In the genomic region with DNA sequence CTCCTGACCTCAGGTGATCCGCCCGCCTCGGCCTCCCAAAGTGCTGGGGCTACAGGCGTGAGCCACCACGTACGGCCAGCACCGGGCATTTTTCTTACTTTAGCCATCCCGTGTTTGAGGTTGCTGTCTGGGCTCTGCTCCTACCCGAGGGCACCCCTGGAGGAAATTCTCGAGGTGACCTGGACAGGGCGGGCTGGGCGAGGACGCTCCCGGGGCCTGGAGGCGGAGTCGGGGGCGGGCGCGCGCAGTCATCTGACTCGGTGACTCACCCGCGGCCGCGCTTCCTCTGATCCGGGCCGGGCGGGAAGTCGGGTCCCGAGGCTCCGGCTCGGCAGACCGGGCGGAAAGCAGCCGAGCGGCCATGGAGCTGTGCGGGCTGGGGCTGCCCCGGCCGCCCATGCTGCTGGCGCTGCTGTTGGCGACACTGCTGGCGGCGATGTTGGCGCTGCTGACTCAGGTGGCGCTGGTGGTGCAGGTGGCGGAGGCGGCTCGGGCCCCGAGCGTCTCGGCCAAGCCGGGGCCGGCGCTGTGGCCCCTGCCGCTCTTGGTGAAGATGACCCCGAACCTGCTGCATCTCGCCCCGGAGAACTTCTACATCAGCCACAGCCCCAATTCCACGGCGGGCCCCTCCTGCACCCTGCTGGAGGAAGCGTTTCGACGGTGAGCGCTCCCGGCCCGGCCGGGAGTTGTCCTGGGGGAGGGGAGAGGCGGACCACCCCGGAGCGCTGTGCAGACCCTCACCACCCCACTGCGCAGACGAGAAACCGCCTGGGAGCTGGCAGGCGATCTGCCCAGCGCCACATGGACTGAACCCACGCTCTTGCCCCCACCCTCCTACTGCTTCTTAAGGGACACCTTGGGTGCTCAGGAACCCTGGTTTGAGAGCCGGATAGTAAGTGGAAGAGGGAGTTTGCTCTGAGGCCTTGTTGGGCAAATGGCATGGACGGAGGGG, we compare ENCODE assay signal across 8 cellular contexts. TPM values are rescaled to one million over a fixed set of nuclear protein-coding genes. Genes with fewer than 3 reads are reported as not detected.
DNase-seq lines count a peak whose midpoint lies in the region; ATAC-seq, FAIRE-seq and TF ChIP-seq lines count a peak whose summit lies in the region.

TSS of gene HEXB (plus strand) at position 334 of the 952 bp plus-strand sequence. CDS start at position 362, 28 bp downstream.

- peak; percentile 72 for ATAC-seq in GM21360 (IDR thresholded peaks at IDR 0.05; ENCODE audit: unreplicated experiment)
- peak; percentile 91 for ATAC-seq in naive thymus-derived CD4-positive, alpha-beta T cell
- ATAC-seq in stimulated activated memory B cell treated with anti-CD40 and anti-IgM and Interleukin-4, amounts not matched to agents 10 μg/mL and 1 μg/mL and 100 μg/mL, for 72 hours, result peak; percentile 89

- H3K36me3 Mint-ChIP-seq in naive thymus-derived CD4-positive, alpha-beta T cell, result peaks cover 0 to 13% (median 5%) of the 10 kb centered on the region in 5 donors
- H3K36me3 Mint-ChIP-seq in stimulated activated memory B cell treated with anti-CD40 and anti-IgM and Interleukin-4, amounts not matched to agents 10 μg/mL and 1 μg/mL and 100 μg/mL, for 72 hours, result peaks cover 4% of the 10 kb centered on the region

- H3K9me3 ChIP-seq in fibroblast of lung (ENCODE audit: control insufficient read depth, insufficient read depth, low read depth, low read length), result no peaks in the 10 kb centered on the region
- no peaks in the 10 kb centered on the region for H3K9me3 ChIP-seq in naive thymus-derived CD4-positive, alpha-beta T cell (ENCODE audit: control insufficient read depth in 2 of 3, low read length in 3 of 3)

- H3K4me1 Mint-ChIP-seq in naive thymus-derived CD4-positive, alpha-beta T cell, result peaks cover 16 to 34% (median 30%) of the 10 kb centered on the region in 7 donors
- peaks cover 30% of the 10 kb centered on the region for H3K4me1 Mint-ChIP-seq in stimulated activated memory B cell treated with anti-CD40 and anti-IgM and Interleukin-4, amounts not matched to agents 10 μg/mL and 1 μg/mL and 100 μg/mL, for 72 hours

- CTCF ChIA-PET in naive thymus-derived CD4-positive, alpha-beta T cell (lab: Charles Lee), result interaction anchor here (0.8 kb wide), 2 partner anchors 45 to 580 kb away, joined by 3 read pairs; partner anchors contain the start of gene ENC1

- TF ChIP-seq CTCF in fibroblast of lung (conservative IDR thresholded peaks at IDR 0.05 in 1 of 2, IDR thresholded peaks at IDR 0.05 in 1 of 2; ENCODE audit: low read depth in 1 of 2, low read length in 2 of 2), result peak in 1 of 2 donors; percentile 11

- H3K4me3 ChIP-seq in fibroblast of lung (replicated peaks in 1 of 4; ENCODE audit: control extremely low read depth in 1 of 4, insufficient read depth in 1 of 4, low read depth in 3 of 4, low read length in 4 of 4), result peak within 1 kb of the TSS; percentile 87 to 98 (median 95)
- peak within 1 kb of the TSS; percentile 86 for H3K4me3 ChIP-seq in naive thymus-derived CD4-positive, alpha-beta T cell (ENCODE audit: low read length)

- no peaks in the 10 kb centered on the region for H4K20me1 ChIP-seq in fibroblast of lung (ENCODE audit: control insufficient read depth, extremely low read depth, insufficient read depth, low read length)

- no peaks in the 10 kb centered on the region for H3K27me3 ChIP-seq in fibroblast of lung (ENCODE audit: control insufficient read depth, insufficient read depth, low read length)
- no peaks in the 10 kb centered on the region for H3K27me3 ChIP-seq in naive thymus-derived CD4-positive, alpha-beta T cell (ENCODE audit: control insufficient read depth in 2 of 2, insufficient read depth in 2 of 2, low read length in 2 of 2)

- peaks cover 35% of the 10 kb centered on the region for H3K79me2 ChIP-seq in fibroblast of lung (ENCODE audit: control insufficient read depth, insufficient read depth, low read length)

- H3K4me1 ChIP-seq in fibroblast of lung (ENCODE audit: control insufficient read depth, extremely low read depth, insufficient read depth, low read length), result peaks cover 17% of the 10 kb centered on the region
- H3K4me1 ChIP-seq in naive thymus-derived CD4-positive, alpha-beta T cell (ENCODE audit: control insufficient read depth in 2 of 2, insufficient read depth in 2 of 2, low read length in 2 of 2), result peaks cover 7 to 13% of the 10 kb centered on the region in 2 donors

- peak; percentile 90 for FAIRE-seq in HTR-8/SVneo (lab: Jason Lieb, UNC)

- H3K9ac ChIP-seq in fibroblast of lung (ENCODE audit: insufficient read depth, low read length), result peak within 1 kb of the TSS; percentile 91

- peaks cover 0 to 17% (median 0%) of the 10 kb centered on the region in 5 donors for H3K27me3 Mint-ChIP-seq in naive thymus-derived CD4-positive, alpha-beta T cell
- H3K27me3 Mint-ChIP-seq in stimulated activated memory B cell treated with anti-CD40 and anti-IgM and Interleukin-4, amounts not matched to agents 10 μg/mL and 1 μg/mL and 100 μg/mL, for 72 hours, result no peaks in the 10 kb centered on the region

- no peaks in the 10 kb centered on the region for H3K9me3 Mint-ChIP-seq in naive thymus-derived CD4-positive, alpha-beta T cell
- no peaks in the 10 kb centered on the region for H3K9me3 Mint-ChIP-seq in stimulated activated memory B cell treated with anti-CD40 and anti-IgM and Interleukin-4, amounts not matched to agents 10 μg/mL and 1 μg/mL and 100 μg/mL, for 72 hours

- peak within 1 kb of the TSS; percentile 87 for H2AFZ ChIP-seq in fibroblast of lung (ENCODE audit: low read length)

- peak within 1 kb of the TSS; percentile 76 to 92 (median 86) for H3K4me3 Mint-ChIP-seq in naive thymus-derived CD4-positive, alpha-beta T cell
- peak within 1 kb of the TSS; percentile 76 for H3K4me3 Mint-ChIP-seq in stimulated activated memory B cell treated with anti-CD40 and anti-IgM and Interleukin-4, amounts not matched to agents 10 μg/mL and 1 μg/mL and 100 μg/mL, for 72 hours

- intact Hi-C loops in naive thymus-derived CD4-positive, alpha-beta T cell (cut with micrococcal nuclease), result loop anchor here (1.0 to 10.0 kb wide), 13 partner anchors 44 to 1120 kb away; partner anchors contain the start of genes ANKRD31 (in 2 of the 2), CERT1 (in 2 of the 2), ENC1 (in 2 of the 2) and GCNT4 (in 2 of the 2)

- peak within 1 kb of the TSS; percentile 88 for H3K27ac ChIP-seq in fibroblast of lung (ENCODE audit: insufficient read depth, low read length)
- peak within 1 kb of the TSS; percentile 78 for H3K27ac ChIP-seq in naive thymus-derived CD4-positive, alpha-beta T cell (ENCODE audit: low read depth, low read length)

- H3K36me3 ChIP-seq in fibroblast of lung (ENCODE audit: control insufficient read depth, insufficient read depth, low read length), result peaks cover 2% of the 10 kb centered on the region
- H3K36me3 ChIP-seq in naive thymus-derived CD4-positive, alpha-beta T cell (ENCODE audit: control insufficient read depth in 2 of 3, insufficient read depth in 3 of 3, low read length in 3 of 3), result peaks cover 0 to 14% (median 0%) of the 10 kb centered on the region in 3 experiments

- DNase-seq in DMS153 (lab: John Stamatoyannopoulos, UW) (peak; percentile 26), HTR-8/SVneo (ENCODE audit: insufficient read length, low spot score) (peak; percentile 89), RPMI7951 (ENCODE audit: low read depth) (peak; percentile 83), fibroblast of lung (ENCODE audit: low read depth in 2 of 2) (peak; percentile 76 to 80)
- peak; percentile 67 to 73 for DNase-seq in activated T-helper 1 cell treated with anti-CD3 and anti-CD28 coated beads, Interleukin-2, amount 50 U/mL, for 16 hours (ENCODE audit: low read depth in 1 of 2, low spot score in 1 of 2)
- DNase-seq in naive thymus-derived CD4-positive, alpha-beta T cell, result peak; percentile 55 to 89 (median 69)

- peak within 1 kb of the TSS; percentile 76 to 92 (median 86) for H3K27ac Mint-ChIP-seq in naive thymus-derived CD4-positive, alpha-beta T cell
- peak within 1 kb of the TSS; percentile 61 for H3K27ac Mint-ChIP-seq in stimulated activated memory B cell treated with anti-CD40 and anti-IgM and Interleukin-4, amounts not matched to agents 10 μg/mL and 1 μg/mL and 100 μg/mL, for 72 hours

- peak within 1 kb of the TSS; percentile 90 for H3K4me2 ChIP-seq in fibroblast of lung (ENCODE audit: extremely low read depth, insufficient read depth, low read length)

- POLR2A ChIA-PET in naive thymus-derived CD4-positive, alpha-beta T cell (lab: Charles Lee), result interaction anchor here (0.6 to 1.4 kb wide), 4 partner anchors 109 to 1918 kb away, joined by 3 read pairs; partner anchors contain the start of genes GCNT4 and HMGCR

RNA-seq across cellular contexts. Expression of gene HEXB, which starts in this region (rescaled TPM):
- total RNA-seq in RPMI7951 (2014; rRNA removed; shearing (Covaris generic)), result 162 and 180 TPM in 2 replicates
- total RNA-seq in fibroblast of lung, result 214 and 245 TPM in 2 replicates
- polyA plus RNA-seq in fibroblast of lung, result 203 and 254 TPM in 2 replicates
- polyA plus RNA-seq in fibroblast of lung (2012), result 194 and 245 TPM in 2 replicates
- polyA minus RNA-seq in fibroblast of lung (ENCODE audit: low replicate concordance), result 28.0 and 30.2 TPM in 2 replicates
- 10 to 100 TPM; 37.7 to 88.9 (median 64.2) TPM for total RNA-seq in naive thymus-derived CD4-positive, alpha-beta T cell
- 10 to 100 TPM; 94.2 to 95.8 TPM for polyA plus RNA-seq in naive thymus-derived CD4-positive, alpha-beta T cell

Comparison
In these comparisons a context has a peak if more than half of its experiments do, and no peak if none do; other contexts are left out.
1. Peak in every context shown above with its lines: DNase-seq, ATAC-seq, H3K4me3 ChIP-seq and H3K27ac ChIP-seq.
2. DNase-seq: peak in every context shown above with its lines; median percentile 89 in HTR-8/SVneo; 83 in RPMI7951; 78 in fibroblast of lung; 70 in activated T-helper 1 cell treated with anti-CD3 and anti-CD28 coated beads, Interleukin-2, amount 50 U/mL, for 16 hours; 69 in naive thymus-derived CD4-positive, alpha-beta T cell; 26 in DMS153.